26 cellular contexts compared by ENCODE assay signal in the genomic region with DNA sequence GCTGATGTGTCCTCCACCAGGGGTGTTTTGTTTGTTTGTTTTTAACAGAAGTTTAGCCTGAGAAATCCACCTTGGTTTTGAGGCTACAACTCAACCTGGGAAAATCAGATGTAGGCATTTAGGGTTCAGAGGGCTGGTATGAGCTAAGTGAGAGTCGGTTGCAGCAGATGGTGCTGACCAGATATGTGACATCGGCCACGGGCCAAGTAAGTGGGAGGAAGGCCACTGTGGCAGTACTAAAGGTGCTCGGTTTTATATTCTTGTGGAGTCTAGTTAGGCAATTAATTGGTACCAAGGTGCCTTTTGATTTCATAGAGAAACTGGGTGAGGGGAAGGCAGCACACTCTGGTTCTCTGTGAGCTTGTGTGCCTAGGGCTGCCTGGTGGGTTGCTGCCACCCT. TPM values are rescaled to one million over a fixed set of nuclear protein-coding genes. Genes with fewer than 3 reads are reported as not detected.
"Had no signal": no experiment of that assay in that cellular context is flagged by ENCODE, and none has a peak within 500 bp of the region (broad histone marks: within the 10 kb centered on the region; RNA-seq: fewer than 3 reads in every experiment).

No MANE protein-coding gene starts in this region.

- H3K4me3 Mint-ChIP-seq: activated CD8-positive, alpha-beta memory T cell treated with anti-CD3 and anti-CD28 coated beads, Interleukin-2, amount 10 ng/mL, durations not matched to agents 7 days and 5 days; activated naive CD8-positive, alpha-beta T cell treated with anti-CD3 and anti-CD28 coated beads, Interleukin-2, amount 50 U/mL, for 24 hours; activated T-cell treated with anti-CD3 and anti-CD28 coated beads, Interleukin-2, amount 50 U/mL, for 24 hours; activated T-helper 1 cell treated with anti-CD3 and anti-CD28 coated beads, Interleukin-12 subunit alpha, Interleukin-12 subunit beta, Interleukin-2, Interleukin-4 antibody, amounts not matched to agents 30 ng/mL and 10 ng/mL and 1 ng/mL, durations not matched to agents 14 hours and 24 hours and 36 hours; T-helper 1 cell treated with Interleukin-12 subunit alpha and Interleukin-12 subunit beta and Interleukin-4 antibody, amounts not matched to agents 30 μg/mL and 1 μg/mL, for 36 hours had no signal

- H3K27ac Mint-ChIP-seq: activated CD8-positive, alpha-beta memory T cell treated with anti-CD3 and anti-CD28 coated beads, Interleukin-2, amount 10 ng/mL, durations not matched to agents 7 days and 5 days; activated naive CD4-positive, alpha-beta T cell treated with anti-CD3 and anti-CD28 coated beads, Interleukin-2, amount 50 U/mL, for 72 hours; activated naive CD8-positive, alpha-beta T cell treated with anti-CD3 and anti-CD28 coated beads, Interleukin-2, amount 50 U/mL, for 24 hours; activated T-cell treated with anti-CD3 and anti-CD28 coated beads, Interleukin-2, amount 50 U/mL, for 24 hours; activated T-helper 1 cell treated with anti-CD3 and anti-CD28 coated beads, Interleukin-12 subunit alpha, Interleukin-12 subunit beta, Interleukin-2, Interleukin-4 antibody, amounts not matched to agents 30 ng/mL and 10 ng/mL and 1 ng/mL, durations not matched to agents 14 hours and 24 hours and 36 hours; T-helper 1 cell treated with Interleukin-12 subunit alpha and Interleukin-12 subunit beta and Interleukin-4 antibody, amounts not matched to agents 30 μg/mL and 1 μg/mL, for 36 hours had no signal

- FAIRE-seq: bronchial epithelial cell had no signal

- H3K27me3 Mint-ChIP-seq: activated CD8-positive, alpha-beta memory T cell treated with anti-CD3 and anti-CD28 coated beads, Interleukin-2, amount 10 ng/mL, durations not matched to agents 7 days and 5 days; activated naive CD8-positive, alpha-beta T cell treated with anti-CD3 and anti-CD28 coated beads, Interleukin-2, amount 50 U/mL, for 24 hours; activated T-cell treated with anti-CD3 and anti-CD28 coated beads, Interleukin-2, amount 50 U/mL, for 24 hours had no signal

- H3K4me3 ChIP-seq: ascending aorta, body of pancreas had no signal

- H3K27ac ChIP-seq: ascending aorta, body of pancreas, VCaP had no signal

- DNase-seq: activated CD4-positive, alpha-beta T cell treated with anti-CD3 and anti-CD28 coated beads for 4 hours; activated CD8-positive, alpha-beta memory T cell treated with anti-CD3 and anti-CD28 coated beads, Interleukin-2, amount 10 ng/mL, durations not matched to agents 7 days and 5 days; activated effector memory CD4-positive, alpha-beta T cell treated with Interleukin-2 at 50 U/mL for 16 hours; activated naive CD4-positive, alpha-beta T cell treated with Interleukin-2 at 50 U/mL for 16 hours; activated naive CD8-positive, alpha-beta T cell treated with anti-CD3 and anti-CD28 coated beads, Interleukin-2, amount 50 U/mL, for 24 hours; activated T-cell treated with anti-CD3 and anti-CD28 coated beads, Interleukin-2, amount 50 U/mL, for 24 hours; amniotic stem cell; body of pancreas; Karpas-422; NCI-H1105 treated with DMSO at 0.1 percent for 48 hours; NCI-H1436 treated with DMSO at 0.1 percent for 48 hours; NCI-H187; NCI-H2081; NCI-H510A treated with DMSO at 0.1 percent for 48 hours; NCI-H69; NK-92 treated with Interleukin-12 subunit alpha and Interleukin-12 subunit beta, amount 100 ng/mL, for 24 hours; OCI-M1; RPMI8226; SHP77 had no signal

- ATAC-seq: activated CD8-positive, alpha-beta memory T cell treated with anti-CD3 and anti-CD28 coated beads, Interleukin-2, amount 10 ng/mL, durations not matched to agents 7 days and 5 days; activated naive CD4-positive, alpha-beta T cell treated with anti-CD3 and anti-CD28 coated beads, Interleukin-2, amount 50 U/mL, for 72 hours; activated naive CD8-positive, alpha-beta T cell treated with anti-CD3 and anti-CD28 coated beads, Interleukin-2, amount 50 U/mL, for 24 hours; body of pancreas; Panc1 had no signal

- H3K9me3 Mint-ChIP-seq: activated naive CD4-positive, alpha-beta T cell treated with anti-CD3 and anti-CD28 coated beads, Interleukin-2, amount 50 U/mL, for 72 hours; activated naive CD8-positive, alpha-beta T cell treated with anti-CD3 and anti-CD28 coated beads, Interleukin-2, amount 50 U/mL, for 24 hours; activated T-cell treated with anti-CD3 and anti-CD28 coated beads, Interleukin-2, amount 50 U/mL, for 24 hours; activated T-helper 1 cell treated with anti-CD3 and anti-CD28 coated beads, Interleukin-12 subunit alpha, Interleukin-12 subunit beta, Interleukin-2, Interleukin-4 antibody, amounts not matched to agents 30 ng/mL and 10 ng/mL and 1 ng/mL, durations not matched to agents 14 hours and 24 hours and 36 hours; T-helper 1 cell treated with Interleukin-12 subunit alpha and Interleukin-12 subunit beta and Interleukin-4 antibody, amounts not matched to agents 30 μg/mL and 1 μg/mL, for 36 hours had no signal

- H3K27me3 ChIP-seq: ascending aorta, body of pancreas had no signal

- H3K9me3 ChIP-seq: ascending aorta, body of pancreas had no signal

- H3K4me1 ChIP-seq: ascending aorta, body of pancreas had no signal

RNA-seq across cellular contexts. Expression of gene CPNE9, which starts 43.8 kb away (rescaled TPM):
- total RNA-seq: activated CD8-positive, alpha-beta memory T cell treated with anti-CD3 and anti-CD28 coated beads, Interleukin-2, amount 10 ng/mL, durations not matched to agents 7 days and 5 days; activated T-helper 1 cell treated with anti-CD3 and anti-CD28 coated beads, Interleukin-12 subunit alpha, Interleukin-12 subunit beta, Interleukin-2, Interleukin-4 antibody, amounts not matched to agents 30 ng/mL and 10 ng/mL and 1 ng/mL, durations not matched to agents 14 hours and 24 hours and 36 hours; ascending aorta; body of pancreas; bronchial epithelial cell had no signal
